In genomic region chr9:37751704-37752103, GRCh38 we compare ENCODE assay signal across 2 cellular contexts.
TF ChIP-seq lines count a peak whose summit lies in the region.

No MANE protein-coding gene starts in this region.

TF ChIP-seq in K562, 482 proteins besides CTCF, POLR2A, EP300 and RAD21:
- TF ChIP-seq PCBP1 (IDR thresholded peaks at IDR 0.05; ENCODE audit: low read depth, low read length, poor library complexity, severe bottlenecking): peak; percentile 77
TF ChIP-seq in K562: peak in this region for 1; not testable (repeated sequence) for 481.

TF ChIP-seq in HepG2, 621 proteins besides CTCF, POLR2A, EP300 and RAD21:
- peak; percentile 69 for TF ChIP-seq HNRNPK (IDR thresholded peaks at IDR 0.05; ENCODE audit: low read depth, low read length, poor library complexity, severe bottlenecking)
